1 cellular context compared by ENCODE assay signal in the genomic region with DNA sequence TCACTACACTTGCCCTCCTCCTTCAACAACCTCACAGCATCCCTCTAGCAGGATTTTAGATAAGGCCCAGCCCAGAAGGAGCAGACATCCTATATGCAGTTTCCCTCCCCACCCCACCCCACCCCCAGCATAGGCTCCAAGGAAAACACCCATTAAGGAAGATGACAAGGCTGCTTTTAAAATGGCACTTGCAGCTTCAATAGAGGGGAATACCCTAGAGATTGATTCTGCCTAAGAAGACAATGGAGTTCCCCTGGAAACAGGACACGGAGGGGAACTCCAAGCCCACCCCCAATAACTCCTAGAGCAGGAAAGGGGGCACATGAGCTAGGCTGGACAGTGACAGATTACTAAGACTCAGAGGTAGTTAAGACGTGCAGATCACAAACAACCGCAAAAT.
TF ChIP-seq lines count a peak whose summit lies in the region.

No MANE protein-coding gene starts in this region.

TF ChIP-seq in K562, 482 proteins besides CTCF, POLR2A, EP300 and RAD21 (continued from another document):
- TF ChIP-seq, protein P1, sequence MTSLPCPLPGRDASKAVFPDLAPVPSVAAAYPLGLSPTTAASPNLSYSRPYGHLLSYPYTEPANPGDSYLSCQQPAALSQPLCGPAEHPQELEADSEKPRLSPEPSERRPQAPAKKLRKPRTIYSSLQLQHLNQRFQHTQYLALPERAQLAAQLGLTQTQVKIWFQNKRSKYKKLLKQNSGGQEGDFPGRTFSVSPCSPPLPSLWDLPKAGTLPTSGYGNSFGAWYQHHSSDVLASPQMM (CRISPR knock-in tag; IDR thresholded peaks at IDR 0.05), result no peak
- TF ChIP-seq MTA1 (IDR thresholded peaks at IDR 0.05; ENCODE audit: borderline replicate concordance) (no peak), MEIS2 (IDR thresholded peaks at IDR 0.05; ENCODE audit: partially characterized antibody) (peak; percentile 33), HNRNPUL1 (IDR thresholded peaks at IDR 0.05; ENCODE audit: low read length) (no peak), CTBP1 (IDR thresholded peaks at IDR 0.05; ENCODE audit: borderline replicate concordance) (0 out of 2 replicates have a peak, but pooled peaks have one; percentile 21), ZNF444 (CRISPR knock-in tag; IDR thresholded peaks at IDR 0.05) (no peak), EP400 (IDR thresholded peaks at IDR 0.05) (no peak), BCOR (IDR thresholded peaks at IDR 0.05) (no peak), SMARCA4 (IDR thresholded peaks at IDR 0.05) (no peak), MEF2A (IDR thresholded peaks at IDR 0.05; ENCODE audit: control insufficient read depth, low read depth, low read length) (no peak), RAD51 (IDR thresholded peaks at IDR 0.05; ENCODE audit: borderline replicate concordance, low read depth) (no peak), ZNF217 (CRISPR knock-in tag; IDR thresholded peaks at IDR 0.05) (no peak), MTA2 (IDR thresholded peaks at IDR 0.05; ENCODE audit: low read depth) (no peak), HNRNPLL (IDR thresholded peaks at IDR 0.05; ENCODE audit: low read depth, low read length, poor library complexity, severe bottlenecking) (no peak)
- TF ChIP-seq, protein P2, sequence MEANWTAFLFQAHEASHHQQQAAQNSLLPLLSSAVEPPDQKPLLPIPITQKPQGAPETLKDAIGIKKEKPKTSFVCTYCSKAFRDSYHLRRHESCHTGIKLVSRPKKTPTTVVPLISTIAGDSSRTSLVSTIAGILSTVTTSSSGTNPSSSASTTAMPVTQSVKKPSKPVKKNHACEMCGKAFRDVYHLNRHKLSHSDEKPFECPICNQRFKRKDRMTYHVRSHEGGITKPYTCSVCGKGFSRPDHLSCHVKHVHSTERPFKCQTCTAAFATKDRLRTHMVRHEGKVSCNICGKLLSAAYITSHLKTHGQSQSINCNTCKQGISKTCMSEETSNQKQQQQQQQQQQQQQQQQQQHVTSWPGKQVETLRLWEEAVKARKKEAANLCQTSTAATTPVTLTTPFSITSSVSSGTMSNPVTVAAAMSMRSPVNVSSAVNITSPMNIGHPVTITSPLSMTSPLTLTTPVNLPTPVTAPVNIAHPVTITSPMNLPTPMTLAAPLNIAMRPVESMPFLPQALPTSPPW (CRISPR knock-in tag; IDR thresholded peaks at IDR 0.05), result peak; percentile 60
- TF ChIP-seq, protein P3, sequence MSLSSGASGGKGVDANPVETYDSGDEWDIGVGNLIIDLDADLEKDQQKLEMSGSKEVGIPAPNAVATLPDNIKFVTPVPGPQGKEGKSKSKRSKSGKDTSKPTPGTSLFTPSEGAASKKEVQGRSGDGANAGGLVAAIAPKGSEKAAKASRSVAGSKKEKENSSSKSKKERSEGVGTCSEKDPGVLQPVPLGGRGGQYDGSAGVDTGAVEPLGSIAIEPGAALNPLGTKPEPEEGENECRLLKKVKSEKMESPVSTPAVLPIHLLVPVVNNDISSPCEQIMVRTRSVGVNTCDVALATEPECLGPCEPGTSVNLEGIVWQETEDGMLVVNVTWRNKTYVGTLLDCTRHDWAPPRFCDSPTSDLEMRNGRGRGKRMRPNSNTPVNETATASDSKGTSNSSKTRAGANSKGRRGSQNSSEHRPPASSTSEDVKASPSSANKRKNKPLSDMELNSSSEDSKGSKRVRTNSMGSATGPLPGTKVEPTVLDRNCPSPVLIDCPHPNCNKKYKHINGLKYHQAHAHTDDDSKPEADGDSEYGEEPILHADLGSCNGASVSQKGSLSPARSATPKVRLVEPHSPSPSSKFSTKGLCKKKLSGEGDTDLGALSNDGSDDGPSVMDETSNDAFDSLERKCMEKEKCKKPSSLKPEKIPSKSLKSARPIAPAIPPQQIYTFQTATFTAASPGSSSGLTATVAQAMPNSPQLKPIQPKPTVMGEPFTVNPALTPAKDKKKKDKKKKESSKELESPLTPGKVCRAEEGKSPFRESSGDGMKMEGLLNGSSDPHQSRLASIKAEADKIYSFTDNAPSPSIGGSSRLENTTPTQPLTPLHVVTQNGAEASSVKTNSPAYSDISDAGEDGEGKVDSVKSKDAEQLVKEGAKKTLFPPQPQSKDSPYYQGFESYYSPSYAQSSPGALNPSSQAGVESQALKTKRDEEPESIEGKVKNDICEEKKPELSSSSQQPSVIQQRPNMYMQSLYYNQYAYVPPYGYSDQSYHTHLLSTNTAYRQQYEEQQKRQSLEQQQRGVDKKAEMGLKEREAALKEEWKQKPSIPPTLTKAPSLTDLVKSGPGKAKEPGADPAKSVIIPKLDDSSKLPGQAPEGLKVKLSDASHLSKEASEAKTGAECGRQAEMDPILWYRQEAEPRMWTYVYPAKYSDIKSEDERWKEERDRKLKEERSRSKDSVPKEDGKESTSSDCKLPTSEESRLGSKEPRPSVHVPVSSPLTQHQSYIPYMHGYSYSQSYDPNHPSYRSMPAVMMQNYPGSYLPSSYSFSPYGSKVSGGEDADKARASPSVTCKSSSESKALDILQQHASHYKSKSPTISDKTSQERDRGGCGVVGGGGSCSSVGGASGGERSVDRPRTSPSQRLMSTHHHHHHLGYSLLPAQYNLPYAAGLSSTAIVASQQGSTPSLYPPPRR (CRISPR knock-in tag; IDR thresholded peaks at IDR 0.05; ENCODE audit: borderline replicate concordance), result no peak
- TF ChIP-seq, protein P4, sequence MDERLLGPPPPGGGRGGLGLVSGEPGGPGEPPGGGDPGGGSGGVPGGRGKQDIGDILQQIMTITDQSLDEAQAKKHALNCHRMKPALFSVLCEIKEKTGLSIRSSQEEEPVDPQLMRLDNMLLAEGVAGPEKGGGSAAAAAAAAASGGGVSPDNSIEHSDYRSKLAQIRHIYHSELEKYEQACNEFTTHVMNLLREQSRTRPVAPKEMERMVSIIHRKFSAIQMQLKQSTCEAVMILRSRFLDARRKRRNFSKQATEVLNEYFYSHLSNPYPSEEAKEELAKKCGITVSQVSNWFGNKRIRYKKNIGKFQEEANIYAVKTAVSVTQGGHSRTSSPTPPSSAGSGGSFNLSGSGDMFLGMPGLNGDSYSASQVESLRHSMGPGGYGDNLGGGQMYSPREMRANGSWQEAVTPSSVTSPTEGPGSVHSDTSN (CRISPR knock-in tag; IDR thresholded peaks at IDR 0.05; ENCODE audit: low read depth), result no peak
- TF ChIP-seq, protein P4 (tag; conservative IDR thresholded peaks at IDR 0.05; ENCODE audit: low read depth), result peak; percentile 36; the same call in 1 of the 2 replicates
- TF ChIP-seq, protein P5, sequence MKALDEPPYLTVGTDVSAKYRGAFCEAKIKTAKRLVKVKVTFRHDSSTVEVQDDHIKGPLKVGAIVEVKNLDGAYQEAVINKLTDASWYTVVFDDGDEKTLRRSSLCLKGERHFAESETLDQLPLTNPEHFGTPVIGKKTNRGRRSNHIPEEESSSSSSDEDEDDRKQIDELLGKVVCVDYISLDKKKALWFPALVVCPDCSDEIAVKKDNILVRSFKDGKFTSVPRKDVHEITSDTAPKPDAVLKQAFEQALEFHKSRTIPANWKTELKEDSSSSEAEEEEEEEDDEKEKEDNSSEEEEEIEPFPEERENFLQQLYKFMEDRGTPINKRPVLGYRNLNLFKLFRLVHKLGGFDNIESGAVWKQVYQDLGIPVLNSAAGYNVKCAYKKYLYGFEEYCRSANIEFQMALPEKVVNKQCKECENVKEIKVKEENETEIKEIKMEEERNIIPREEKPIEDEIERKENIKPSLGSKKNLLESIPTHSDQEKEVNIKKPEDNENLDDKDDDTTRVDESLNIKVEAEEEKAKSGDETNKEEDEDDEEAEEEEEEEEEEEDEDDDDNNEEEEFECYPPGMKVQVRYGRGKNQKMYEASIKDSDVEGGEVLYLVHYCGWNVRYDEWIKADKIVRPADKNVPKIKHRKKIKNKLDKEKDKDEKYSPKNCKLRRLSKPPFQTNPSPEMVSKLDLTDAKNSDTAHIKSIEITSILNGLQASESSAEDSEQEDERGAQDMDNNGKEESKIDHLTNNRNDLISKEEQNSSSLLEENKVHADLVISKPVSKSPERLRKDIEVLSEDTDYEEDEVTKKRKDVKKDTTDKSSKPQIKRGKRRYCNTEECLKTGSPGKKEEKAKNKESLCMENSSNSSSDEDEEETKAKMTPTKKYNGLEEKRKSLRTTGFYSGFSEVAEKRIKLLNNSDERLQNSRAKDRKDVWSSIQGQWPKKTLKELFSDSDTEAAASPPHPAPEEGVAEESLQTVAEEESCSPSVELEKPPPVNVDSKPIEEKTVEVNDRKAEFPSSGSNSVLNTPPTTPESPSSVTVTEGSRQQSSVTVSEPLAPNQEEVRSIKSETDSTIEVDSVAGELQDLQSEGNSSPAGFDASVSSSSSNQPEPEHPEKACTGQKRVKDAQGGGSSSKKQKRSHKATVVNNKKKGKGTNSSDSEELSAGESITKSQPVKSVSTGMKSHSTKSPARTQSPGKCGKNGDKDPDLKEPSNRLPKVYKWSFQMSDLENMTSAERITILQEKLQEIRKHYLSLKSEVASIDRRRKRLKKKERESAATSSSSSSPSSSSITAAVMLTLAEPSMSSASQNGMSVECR (CRISPR knock-in tag; IDR thresholded peaks at IDR 0.05), result no peak
- TF ChIP-seq, protein P6, sequence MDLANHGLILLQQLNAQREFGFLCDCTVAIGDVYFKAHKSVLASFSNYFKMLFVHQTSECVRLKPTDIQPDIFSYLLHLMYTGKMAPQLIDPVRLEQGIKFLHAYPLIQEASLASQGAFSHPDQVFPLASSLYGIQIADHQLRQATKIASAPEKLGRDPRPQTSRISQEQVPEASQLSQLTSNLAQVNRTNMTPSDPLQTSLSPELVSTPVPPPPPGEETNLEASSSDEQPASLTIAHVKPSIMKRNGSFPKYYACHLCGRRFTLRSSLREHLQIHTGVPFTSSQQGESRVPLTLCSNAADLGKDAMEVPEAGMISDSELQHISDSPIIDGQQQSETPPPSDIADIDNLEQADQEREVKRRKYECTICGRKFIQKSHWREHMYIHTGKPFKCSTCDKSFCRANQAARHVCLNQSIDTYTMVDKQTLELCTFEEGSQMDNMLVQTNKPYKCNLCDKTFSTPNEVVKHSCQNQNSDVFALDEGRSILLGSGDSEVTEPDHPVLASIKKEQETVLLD (IDR thresholded peaks at IDR 0.05), result no peak
TF ChIP-seq in K562: peak in this region for 4.
